Comparison of ENCODE assay signal across 1 cellular context in genomic region chr5:140664018-140664352, GRCh38.
TF ChIP-seq lines count a peak whose summit lies in the region.

No MANE protein-coding gene starts in this region.

TF ChIP-seq in IMR-90, 13 proteins besides CTCF, POLR2A, EP300 and RAD21 (continued from another document):
- TF ChIP-seq USF2 (IDR thresholded peaks at IDR 0.05; ENCODE audit: low read depth, low read length), result no peak
